10 cellular contexts compared by ENCODE assay signal in genomic region chr14:90510208-90510607, GRCh38.
DNase-seq lines count a peak whose midpoint lies in the region; TF ChIP-seq lines count a peak whose summit lies in the region.
"Had no signal": no experiment of that assay in that cellular context is flagged by ENCODE, and none has a peak within 500 bp of the region (broad histone marks: within the 10 kb centered on the region; RNA-seq: fewer than 3 reads in every experiment).

No MANE protein-coding gene starts in this region.

- H3K27me3 ChIP-seq in Peyer's patch (no peaks in the 10 kb centered on the region), vagina (no peaks in the 10 kb centered on the region), uterus (no peaks in the 10 kb centered on the region)
- peaks cover 5% of the 10 kb centered on the region for H3K27me3 ChIP-seq in effector memory CD4-positive, alpha-beta T cell (replicated peaks; ENCODE audit: control insufficient read depth, insufficient read depth, low read length, poor library complexity, severe bottlenecking)

- intact Hi-C loops in vagina (cut with DNase I) (loop anchor here (10.0 kb wide), 1 partner anchor 105 kb away; no protein-coding TSS in a partner anchor), uterus (cut with DNase I; ENCODE audit: low total_unique reads) (no loop called here)

- H3K27ac Mint-ChIP-seq in type B pancreatic cell: peak overlapping the region; percentile 97
- H3K27ac Mint-ChIP-seq: activated CD4-positive, alpha-beta T cell treated with anti-CD3 and anti-CD28 coated beads, Interleukin-2, amount 10 ng/mL, durations not matched to agents 24 days and 14 days had no signal

- no peaks in the 10 kb centered on the region for H3K36me3 ChIP-seq in Peyer's patch
- H3K36me3 ChIP-seq in vagina: no peaks in the 10 kb centered on the region
- no peaks in the 10 kb centered on the region for H3K36me3 ChIP-seq in effector memory CD4-positive, alpha-beta T cell (ENCODE audit: control insufficient read depth, insufficient read depth, low read length)
- H3K36me3 ChIP-seq in uterus: no peaks in the 10 kb centered on the region

- H3K4me3 Mint-ChIP-seq in type B pancreatic cell: peak overlapping the region; percentile 44
- H3K4me3 Mint-ChIP-seq: activated CD4-positive, alpha-beta T cell treated with anti-CD3 and anti-CD28 coated beads, Interleukin-2, amount 10 ng/mL, durations not matched to agents 24 days and 14 days had no signal

- H3K27me3 Mint-ChIP-seq in type B pancreatic cell: no peaks in the 10 kb centered on the region

- H3K9me3 ChIP-seq in Peyer's patch: no peaks in the 10 kb centered on the region
- no peaks in the 10 kb centered on the region for H3K9me3 ChIP-seq in vagina
- no peaks in the 10 kb centered on the region for H3K9me3 ChIP-seq in effector memory CD4-positive, alpha-beta T cell (ENCODE audit: control insufficient read depth, low read length)
- H3K9me3 ChIP-seq in uterus: no peaks in the 10 kb centered on the region

- TF ChIP-seq POLR2A in Peyer's patch (IDR thresholded peaks at IDR 0.05): no peak
- TF ChIP-seq POLR2A in vagina (IDR thresholded peaks at IDR 0.05): no peak
- TF ChIP-seq POLR2A in uterus (IDR thresholded peaks at IDR 0.05): no peak

- H3K4me3 ChIP-seq in Peyer's patch (no peak overlapping the region), vagina (no peak overlapping the region), uterus (no peak overlapping the region)
- no peak overlapping the region for H3K4me3 ChIP-seq in effector memory CD4-positive, alpha-beta T cell (ENCODE audit: insufficient read depth, low read depth, low read length, poor library complexity, severe bottlenecking)
- H3K4me3 ChIP-seq: SK-N-MC had no signal

- no peak for TF ChIP-seq CTCF in Peyer's patch (IDR thresholded peaks at IDR 0.05)
- TF ChIP-seq CTCF in type B pancreatic cell (conservative IDR thresholded peaks at IDR 0.05): no peak
- no peak for TF ChIP-seq CTCF in vagina (IDR thresholded peaks at IDR 0.05)
- TF ChIP-seq CTCF in uterus (IDR thresholded peaks at IDR 0.05): no peak

- peaks cover 0 to 42% (median 9%) of the 10 kb centered on the region in 4 donors for H3K4me1 ChIP-seq in Peyer's patch
- peaks cover 20% of the 10 kb centered on the region for H3K4me1 ChIP-seq in vagina
- H3K4me1 ChIP-seq in effector memory CD4-positive, alpha-beta T cell (ENCODE audit: control insufficient read depth, insufficient read depth, low read length, poor library complexity, severe bottlenecking): no peaks in the 10 kb centered on the region
- H3K4me1 ChIP-seq in uterus: no peaks in the 10 kb centered on the region

- H3K4me1 Mint-ChIP-seq in type B pancreatic cell (ENCODE audit: unreplicated experiment): peaks cover 18% of the 10 kb centered on the region
- H3K4me1 Mint-ChIP-seq: activated CD4-positive, alpha-beta T cell treated with anti-CD3 and anti-CD28 coated beads, Interleukin-2, amount 10 ng/mL, durations not matched to agents 24 days and 14 days had no signal

- peak overlapping the region in 2 of 4 donors; percentile 45 to 49 for H3K27ac ChIP-seq in Peyer's patch
- no peak overlapping the region for H3K27ac ChIP-seq in vagina
- no peak overlapping the region for H3K27ac ChIP-seq in effector memory CD4-positive, alpha-beta T cell (ENCODE audit: insufficient read depth, low read length, poor library complexity, severe bottlenecking)
- H3K27ac ChIP-seq in uterus: no peak overlapping the region
- H3K27ac ChIP-seq: SK-N-MC had no signal

- H3K36me3 Mint-ChIP-seq in type B pancreatic cell: no peaks in the 10 kb centered on the region

- DNase-seq in NCI-H748 (lab: John Stamatoyannopoulos, UW; ENCODE audit: unreplicated experiment) (peak; percentile 66), NCI-H748 treated with DMSO at 0.1 percent for 48 hours (lab: John Stamatoyannopoulos, UW) (no peak), Peyer's patch (peak in 2 of 3 donors; percentile 68 to 78), iPS-NIHi11 (ENCODE audit: low spot score) (peak; percentile 74), type B pancreatic cell (ENCODE audit: extremely low spot score, unreplicated experiment) (no peak), vagina (ENCODE audit: extremely low spot score in 2 of 2) (no peak), uterus (no peak)
- DNase-seq in effector memory CD4-positive, alpha-beta T cell: no peak
- DNase-seq: activated CD4-positive, alpha-beta T cell treated with anti-CD3 and anti-CD28 coated beads, Interleukin-2, amount 10 ng/mL, durations not matched to agents 24 days and 14 days had no signal

- peaks cover 4% of the 10 kb centered on the region for H3K9me3 Mint-ChIP-seq in type B pancreatic cell
- H3K9me3 Mint-ChIP-seq: activated CD4-positive, alpha-beta T cell treated with anti-CD3 and anti-CD28 coated beads, Interleukin-2, amount 10 ng/mL, durations not matched to agents 24 days and 14 days had no signal

Comparison
In these comparisons a context has a peak if more than half of its experiments do, and no peak if none do; other contexts are left out.
1. DNase-seq: peak in NCI-H748 (single experiment), Peyer's patch (2 of 3) and iPS-NIHi11 (single experiment); none in NCI-H748 treated with DMSO at 0.1 percent for 48 hours (single experiment), type B pancreatic cell (single experiment), vagina (0 of 2), effector memory CD4-positive, alpha-beta T cell (0 of 3) and uterus (0 of 2).